12 cellular contexts compared by ENCODE assay signal in the genomic region with DNA sequence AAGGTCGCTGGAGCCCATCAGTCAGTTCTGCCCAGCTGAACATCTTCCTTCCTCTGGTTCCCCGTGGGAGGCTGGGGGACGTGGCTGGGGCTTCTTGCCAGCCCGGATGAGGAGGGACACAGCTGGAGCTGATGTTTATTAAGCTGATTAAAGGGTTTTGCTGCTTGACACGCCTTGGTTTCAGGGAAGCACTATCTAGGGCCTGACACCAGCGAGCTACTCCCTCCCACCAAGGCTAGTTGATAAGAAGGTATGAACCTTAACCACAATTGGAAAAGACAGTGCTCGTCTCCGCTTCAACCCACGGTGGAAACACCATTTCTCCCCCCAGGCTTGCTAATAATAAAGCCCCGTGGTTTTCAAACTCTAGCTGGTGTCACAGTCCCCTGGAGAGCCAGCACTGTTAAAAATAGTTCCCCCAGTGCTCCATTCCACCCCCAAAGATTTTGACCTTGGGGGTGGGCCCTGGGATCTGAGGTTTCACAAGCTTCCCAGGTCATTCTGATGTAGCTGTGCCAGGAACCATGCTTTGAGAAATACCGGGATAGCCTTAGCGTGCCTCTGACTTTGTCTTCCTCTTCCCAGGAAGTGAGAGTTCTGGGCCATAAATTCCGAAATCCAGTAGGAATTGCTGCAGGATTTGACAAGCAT. TPM values are rescaled to one million over a fixed set of nuclear protein-coding genes. Genes with fewer than 3 reads are reported as not detected.
DNase-seq lines count a peak whose midpoint lies in the region; ATAC-seq and TF ChIP-seq lines count a peak whose summit lies in the region.
"Had no signal": no experiment of that assay in that cellular context is flagged by ENCODE, and none has a peak within 500 bp of the region (broad histone marks: within the 10 kb centered on the region; RNA-seq: fewer than 3 reads in every experiment).

No MANE protein-coding gene starts in this region.

- TF ChIP-seq POLR2A in breast epithelium (IDR thresholded peaks at IDR 0.05) (no peak), upper lobe of left lung (IDR thresholded peaks at IDR 0.05) (no peak)

- H3K4me1 Mint-ChIP-seq in activated naive CD4-positive, alpha-beta T cell treated with anti-CD3 and anti-CD28 coated beads, Interleukin-2, amount 50 U/mL, for 24 hours: peaks cover 23% of the 10 kb centered on the region

- H3K4me3 ChIP-seq in breast epithelium (peak overlapping the region in 2 of 3 donors; percentile 1 to 12), lung (no peak overlapping the region), upper lobe of left lung (no peak overlapping the region)

- TF ChIP-seq CTCF in breast epithelium (IDR thresholded peaks at IDR 0.05): no peak
- no peak for TF ChIP-seq CTCF in lung (IDR thresholded peaks at IDR 0.05; ENCODE audit: control extremely low read depth, extremely low read depth)
- TF ChIP-seq CTCF in upper lobe of left lung (IDR thresholded peaks at IDR 0.05): no peak
- TF ChIP-seq CTCF in GM13977 (IDR thresholded peaks at IDR 0.05; ENCODE audit: extremely low read depth, insufficient read depth, missing control alignments): no peak

- no peak overlapping the region for H3K4me3 Mint-ChIP-seq in activated naive CD4-positive, alpha-beta T cell treated with anti-CD3 and anti-CD28 coated beads, Interleukin-2, amount 50 U/mL, for 24 hours
- H3K4me3 Mint-ChIP-seq: activated naive CD8-positive, alpha-beta T cell had no signal

- DNase-seq in activated naive CD4-positive, alpha-beta T cell treated with anti-CD3 and anti-CD28 coated beads, Interleukin-2, amount 50 U/mL, for 16 hours: no peak
- no peak for DNase-seq in breast epithelium (ENCODE audit: low spot score in 2 of 2)
- no peak for DNase-seq in lung (ENCODE audit: low spot score)
- DNase-seq in upper lobe of left lung: no peak
- no peak for DNase-seq in GM13977 (ENCODE audit: low spot score)
- no peak for DNase-seq in superior temporal gyrus (ENCODE audit: extremely low spot score)
- no peak for DNase-seq in SIG-M5 treated with dmso at 0.1 percent for 504 hours (lab: John Stamatoyannopoulos, UW; ENCODE audit: unreplicated experiment)
- DNase-seq: effector memory CD4-positive, alpha-beta T cell; NCI-H1417 treated with DMSO at 0.1 percent for 48 hours; retina had no signal

- H3K27ac ChIP-seq in breast epithelium: peak overlapping the region; percentile 16 to 81
- peak overlapping the region; percentile 39 to 69 for H3K27ac ChIP-seq in lung (ENCODE audit: low read depth in 1 of 2, low read length in 1 of 2)
- peak overlapping the region; percentile 12 to 79 (median 56) for H3K27ac ChIP-seq in upper lobe of left lung

- no peaks in the 10 kb centered on the region for H3K9me3 ChIP-seq in breast epithelium
- no peaks in the 10 kb centered on the region for H3K9me3 ChIP-seq in lung (ENCODE audit: control insufficient read depth in 2 of 2, insufficient read depth in 1 of 2, low read length in 1 of 2)
- no peaks in the 10 kb centered on the region for H3K9me3 ChIP-seq in upper lobe of left lung

- H3K27me3 ChIP-seq in breast epithelium (no peaks in the 10 kb centered on the region), lung (ENCODE audit: control insufficient read depth, insufficient read depth) (no peaks in the 10 kb centered on the region), upper lobe of left lung (no peaks in the 10 kb centered on the region)

- peaks cover 0 to 9% of the 10 kb centered on the region in 2 donors for H3K4me1 ChIP-seq in breast epithelium
- peaks cover 11 to 13% of the 10 kb centered on the region in 2 donors for H3K4me1 ChIP-seq in lung (ENCODE audit: control insufficient read depth in 2 of 2, insufficient read depth in 2 of 2, low read length in 2 of 2)
- H3K4me1 ChIP-seq in upper lobe of left lung: peaks cover 15 to 51% (median 32%) of the 10 kb centered on the region in 4 donors

- peak overlapping the region; percentile 65 for H3K27ac Mint-ChIP-seq in activated naive CD4-positive, alpha-beta T cell treated with anti-CD3 and anti-CD28 coated beads, Interleukin-2, amount 50 U/mL, for 24 hours

- intact Hi-C loops in breast epithelium (cut with DNase I; ENCODE audit: low total_unique reads): no loop called here

- 47 to 56% methylated on average over 13 of the region's 13 CpGs for WGBS in lung, 2 donors
- WGBS in upper lobe of left lung, 2 donors: 50 to 55% methylated on average over 12 to 13 of the region's 13 CpGs

- ATAC-seq in lung (ENCODE audit: insufficient read depth, low FRiP score) (no peak), upper lobe of left lung (ENCODE audit: low FRiP score in 2 of 2) (no peak)

- H3K36me3 ChIP-seq in breast epithelium (no peaks in the 10 kb centered on the region), lung (ENCODE audit: control insufficient read depth in 2 of 2, insufficient read depth in 2 of 2, low read length in 2 of 2) (peaks cover 3 to 12% of the 10 kb centered on the region in 2 donors), upper lobe of left lung (peaks cover 0 to 24% (median 3%) of the 10 kb centered on the region in 4 donors)

- no peaks in the 10 kb centered on the region for H3K27me3 Mint-ChIP-seq in activated naive CD4-positive, alpha-beta T cell treated with anti-CD3 and anti-CD28 coated beads, Interleukin-2, amount 50 U/mL, for 24 hours
- H3K27me3 Mint-ChIP-seq: activated naive CD8-positive, alpha-beta T cell had no signal

- no peak for TF ChIP-seq EP300 in upper lobe of left lung (IDR thresholded peaks at IDR 0.05)

- H3K36me3 Mint-ChIP-seq in activated naive CD4-positive, alpha-beta T cell treated with anti-CD3 and anti-CD28 coated beads, Interleukin-2, amount 50 U/mL, for 24 hours: peaks cover 12% of the 10 kb centered on the region

- in situ Hi-C loops in GM13977 (cut with MboI; ENCODE audit: low pct_unique_long_range_greater_than_20kb, low sequenced_read_pairs, unreplicated experiment): no loop called here

- no peaks in the 10 kb centered on the region for H3K9me3 Mint-ChIP-seq in activated naive CD4-positive, alpha-beta T cell treated with anti-CD3 and anti-CD28 coated beads, Interleukin-2, amount 50 U/mL, for 24 hours

RNA-seq across cellular contexts. Expression of a gene that starts 5.5 kb away (rescaled TPM):
- total RNA-seq in breast epithelium (1 to 10 TPM; 4.0 to 7.8 (median 6.2) TPM), lung (10 to 100 TPM in 1 of 2 donors, 1 to 10 TPM in 1; 8.5 to 14.0 TPM), upper lobe of left lung (10 to 100 TPM in 2 of 6 donors, 1 to 10 TPM in 4; 5.8 to 13.2 (median 7.8) TPM)
- polyA plus RNA-seq in lung: 10 to 100 TPM in 1 of 2 donors, 1 to 10 TPM in 1; 8.4 to 11.8 TPM

RNA-seq across cellular contexts. Expression of a gene that starts 13.8 kb away (rescaled TPM):
- under 1 TPM; under 0.01 to 0.80 (median 0.73) TPM for total RNA-seq in breast epithelium
- under 1 TPM; 0.28 to 0.46 TPM for total RNA-seq in lung
- under 1 TPM; 0.04 to 0.05 TPM for polyA plus RNA-seq in lung
- under 1 TPM in 5 of 6 donors, not detected in 1; under 0.01 to 0.59 (median 0.17) TPM for total RNA-seq in upper lobe of left lung

RNA-seq across cellular contexts. Expression of a gene that starts 40.3 kb away (rescaled TPM):
- total RNA-seq in breast epithelium: 100 to 1,000 TPM in 1 of 3 donors, 10 to 100 TPM in 2; 24.5 to 543 (median 61.9) TPM
- total RNA-seq in lung: 100 to 1,000 TPM in 1 of 2 donors, 1 to 10 TPM in 1; 8.0 to 450 TPM
- 1,000 to 10,000 TPM in 1 of 2 donors, 100 to 1,000 TPM in 1; 673 to 1,570 TPM for polyA plus RNA-seq in lung
- total RNA-seq in upper lobe of left lung: 100 to 1,000 TPM in 1 of 6 donors, 10 to 100 TPM in 5; 13.7 to 132 (median 40.0) TPM

RNA-seq across cellular contexts. Expression of a gene that starts 49.0 kb away (rescaled TPM):
- 1 to 10 TPM in 1 of 3 donors, under 1 TPM in 1, not detected in 1; 0.59 to 1.1 TPM for total RNA-seq in breast epithelium
- total RNA-seq in lung: under 1 TPM in 1 of 2 donors, not detected in 1; 0.49 TPM
- 1 to 10 TPM; 1.9 to 2.4 TPM for polyA plus RNA-seq in lung
- total RNA-seq in upper lobe of left lung: 1 to 10 TPM in 2 of 6 donors, under 1 TPM in 1, not detected in 3; 0.76 to 2.2 (median 1.4) TPM

Comparison
In these comparisons a context has a peak if more than half of its experiments do, and no peak if none do; other contexts are left out.
1. H3K4me3 ChIP-seq: peak in breast epithelium (2 of 3); none in lung (single experiment) and upper lobe of left lung (0 of 4).
2. Peak in every context shown above with its lines, with median percentiles within 50 percentile points of each other: H3K27ac ChIP-seq.